27 cellular contexts compared by ENCODE assay signal in genomic region chr1:23797478-23798448, GRCh38. TPM values are rescaled to one million over a fixed set of nuclear protein-coding genes. Genes with fewer than 3 reads are reported as not detected.
A peak's percentile ranks its signal among the peaks of the same experiment; 100 is the strongest.
DNase-seq lines count a peak whose midpoint lies in the region; ATAC-seq and TF ChIP-seq lines count a peak whose summit lies in the region.
"Had no signal": no experiment of that assay in that cellular context is flagged by ENCODE, and none has a peak within 500 bp of the region (broad histone marks: within the 10 kb centered on the region; RNA-seq: fewer than 3 reads in every experiment).

No MANE protein-coding gene starts in this region.

- H3K36me3 ChIP-seq in esophagus squamous epithelium = peaks cover 11 to 62% (median 30%) of the 10 kb centered on the region in 3 donors

- TF ChIP-seq CTCF in RWPE1 (conservative IDR thresholded peaks at IDR 0.05; ENCODE audit: low read depth) (no peak), esophagus squamous epithelium (IDR thresholded peaks at IDR 0.05) (no peak)

- ATAC-seq in activated CD4-positive, alpha-beta T cell treated with anti-CD3 and anti-CD28 coated beads for 36 hours = no peak
- ATAC-seq: activated naive CD8-positive, alpha-beta T cell treated with anti-CD3 and anti-CD28 coated beads, Interleukin-2, amount 50 U/mL, for 24 hours; psoas muscle had no signal

- POLR2A ChIA-PET in activated CD4-positive, alpha-beta T cell treated with anti-CD3 and anti-CD28 coated beads, Interleukin-2, amount 10 ng/mL, durations not matched to agents 7 days and 5 days (lab: Charles Lee) = interaction anchor here (0.8 kb wide), 1 partner anchor 10 kb away, joined by 3 read pairs; no protein-coding TSS in a partner anchor
- POLR2A ChIA-PET in activated CD4-positive, alpha-beta T cell treated with anti-CD3 and anti-CD28 coated beads for 36 hours (lab: Charles Lee) = no interaction called here
- POLR2A ChIA-PET in RWPE1 (lab: Yijun Ruan, JAX; ENCODE audit: low non-redundant PET) = interaction anchor here (0.6 to 0.7 kb wide), 2 partner anchors 43 to 55 kb away, joined by 3 to 4 read pairs; partner anchors contain the start of gene ELOA

- H3K4me1 ChIP-seq in esophagus squamous epithelium = peaks cover 28 to 66% (median 32%) of the 10 kb centered on the region in 3 donors

- no peak for TF ChIP-seq POLR2A in esophagus squamous epithelium (IDR thresholded peaks at IDR 0.05)

- H3K9me3 Mint-ChIP-seq in activated CD4-positive, alpha-beta T cell treated with anti-CD3 and anti-CD28 coated beads, Interleukin-2, amount 10 ng/mL, durations not matched to agents 7 days and 5 days = no peaks in the 10 kb centered on the region
- H3K9me3 Mint-ChIP-seq in activated CD4-positive, alpha-beta T cell treated with anti-CD3 and anti-CD28 coated beads for 36 hours (ENCODE audit: low read depth) = no peaks in the 10 kb centered on the region
- H3K9me3 Mint-ChIP-seq: activated CD4-positive, alpha-beta memory T cell treated with anti-CD3 and anti-CD28 coated beads for 36 hours; activated naive CD8-positive, alpha-beta T cell treated with anti-CD3 and anti-CD28 coated beads, Interleukin-2, amount 50 U/mL, for 24 hours; activated T-helper 2 cell treated with anti-CD3 and anti-CD28 coated beads, Interferon-gamma antibody, Interleukin-2, Interleukin-4, amounts not matched to agents 10 μg/mL and 5 μg/mL and 100 μg/mL, durations not matched to agents 14 hours and 24 hours and 36 hours had no signal

- H3K27ac ChIP-seq in RWPE1 (peak overlapping the region; percentile 98), esophagus squamous epithelium (peak overlapping the region in 3 of 4 donors; percentile 92 to 97 (median 96))
- H3K27ac ChIP-seq: neutrophil, psoas muscle, SJSA1, testis had no signal

- peaks cover 12% of the 10 kb centered on the region for H3K36me3 Mint-ChIP-seq in activated CD4-positive, alpha-beta T cell treated with anti-CD3 and anti-CD28 coated beads, Interleukin-2, amount 10 ng/mL, durations not matched to agents 7 days and 5 days (ENCODE audit: low read depth)
- H3K36me3 Mint-ChIP-seq in activated CD4-positive, alpha-beta T cell treated with anti-CD3 and anti-CD28 coated beads for 36 hours (ENCODE audit: low read depth) = peaks cover 19% of the 10 kb centered on the region

- H3K27ac Mint-ChIP-seq in activated CD4-positive, alpha-beta T cell treated with anti-CD3 and anti-CD28 coated beads, Interleukin-2, amount 10 ng/mL, durations not matched to agents 7 days and 5 days = peak overlapping the region; percentile 54
- no peak overlapping the region for H3K27ac Mint-ChIP-seq in activated CD4-positive, alpha-beta T cell treated with anti-CD3 and anti-CD28 coated beads for 36 hours
- H3K27ac Mint-ChIP-seq: activated CD4-positive, alpha-beta memory T cell treated with anti-CD3 and anti-CD28 coated beads for 36 hours; activated naive CD8-positive, alpha-beta T cell treated with anti-CD3 and anti-CD28 coated beads, Interleukin-2, amount 50 U/mL, for 24 hours; activated T-helper 2 cell treated with anti-CD3 and anti-CD28 coated beads, Interferon-gamma antibody, Interleukin-2, Interleukin-4, amounts not matched to agents 10 μg/mL and 5 μg/mL and 100 μg/mL, durations not matched to agents 14 hours and 24 hours and 36 hours had no signal

- H3K4me3 Mint-ChIP-seq in activated CD4-positive, alpha-beta T cell treated with anti-CD3 and anti-CD28 coated beads, Interleukin-2, amount 10 ng/mL, durations not matched to agents 7 days and 5 days = no peak overlapping the region
- no peak overlapping the region for H3K4me3 Mint-ChIP-seq in activated CD4-positive, alpha-beta T cell treated with anti-CD3 and anti-CD28 coated beads for 36 hours
- H3K4me3 Mint-ChIP-seq: activated CD4-positive, alpha-beta memory T cell treated with anti-CD3 and anti-CD28 coated beads for 36 hours had no signal

- intact Hi-C loops in activated CD4-positive, alpha-beta T cell treated with anti-CD3 and anti-CD28 coated beads for 36 hours (cut with DNase I, micrococcal nuclease) = no loop called here
- intact Hi-C loops in esophagus squamous epithelium (cut with DNase I) = no loop called here
- intact Hi-C loops in posterior vena cava (cut with DNase I) = no loop called here

- CTCF ChIA-PET in activated CD4-positive, alpha-beta T cell treated with anti-CD3 and anti-CD28 coated beads, Interleukin-2, amount 10 ng/mL, durations not matched to agents 7 days and 5 days (lab: Charles Lee) = interaction anchor here (0.9 to 3.3 kb wide), 4 partner anchors 9 to 106 kb away, joined by 4 to 27 read pairs (median 4); partner anchors contain the start of gene RPL11
- CTCF ChIA-PET in activated CD4-positive, alpha-beta T cell treated with anti-CD3 and anti-CD28 coated beads for 36 hours (lab: Charles Lee) = interaction anchor here (0.6 to 5.3 kb wide), 5 partner anchors 9 to 272 kb away, joined by 3 to 22 read pairs (median 3); no protein-coding TSS in a partner anchor
- CTCF ChIA-PET in RWPE1 (lab: Yijun Ruan, JAX) = interaction anchor here (0.9 to 1.2 kb wide), 2 partner anchors 20 to 26 kb away, joined by 3 to 7 read pairs; partner anchors contain the start of gene PITHD1

- H3K9me3 ChIP-seq in esophagus squamous epithelium = no peaks in the 10 kb centered on the region
- H3K9me3 ChIP-seq: neutrophil, Peyer's patch, psoas muscle, SJSA1, testis, vagina had no signal

- WGBS in esophagus squamous epithelium, 2 donors = 83 to 85% methylated on average over 4 to 14 of the region's 20 CpGs

- H3K27me3 ChIP-seq in esophagus squamous epithelium = no peaks in the 10 kb centered on the region
- H3K27me3 ChIP-seq: neutrophil, Peyer's patch, SJSA1, testis, vagina had no signal

- H3K27me3 Mint-ChIP-seq in activated CD4-positive, alpha-beta T cell treated with anti-CD3 and anti-CD28 coated beads, Interleukin-2, amount 10 ng/mL, durations not matched to agents 7 days and 5 days = no peaks in the 10 kb centered on the region
- no peaks in the 10 kb centered on the region for H3K27me3 Mint-ChIP-seq in activated CD4-positive, alpha-beta T cell treated with anti-CD3 and anti-CD28 coated beads for 36 hours
- H3K27me3 Mint-ChIP-seq: activated CD4-positive, alpha-beta memory T cell treated with anti-CD3 and anti-CD28 coated beads for 36 hours; activated naive CD8-positive, alpha-beta T cell treated with anti-CD3 and anti-CD28 coated beads, Interleukin-2, amount 50 U/mL, for 24 hours had no signal

- H3K4me3 ChIP-seq in esophagus squamous epithelium = peak overlapping the region in 1 of 4 donors; percentile 88
- H3K4me3 ChIP-seq: lung, psoas muscle, SJSA1, testis, vagina had no signal

- H3K4me1 Mint-ChIP-seq in activated CD4-positive, alpha-beta T cell treated with anti-CD3 and anti-CD28 coated beads, Interleukin-2, amount 10 ng/mL, durations not matched to agents 7 days and 5 days = peaks cover 19% of the 10 kb centered on the region
- peaks cover 13% of the 10 kb centered on the region for H3K4me1 Mint-ChIP-seq in activated CD4-positive, alpha-beta T cell treated with anti-CD3 and anti-CD28 coated beads for 36 hours

- no peak for DNase-seq in activated CD4-positive, alpha-beta T cell treated with anti-CD3 and anti-CD28 coated beads, Interleukin-2, amount 10 ng/mL, durations not matched to agents 7 days and 5 days
- DNase-seq in activated CD4-positive, alpha-beta T cell treated with anti-CD3 and anti-CD28 coated beads for 36 hours = no peak
- DNase-seq in RWPE1 (ENCODE audit: low spot score) (no peak), esophagus squamous epithelium (lab: John Stamatoyannopoulos, UW) (no peak), posterior vena cava (ENCODE audit: low spot score) (peak; percentile 63), glomerular visceral epithelial cell (ENCODE audit: extremely low spot score) (no peak), MV-4-11 (lab: John Stamatoyannopoulos, UW) (no peak), NCI-H446 (lab: John Stamatoyannopoulos, UW) (no peak)
- DNase-seq: 8988T; activated CD4-positive, alpha-beta memory T cell treated with anti-CD3 and anti-CD28 coated beads for 36 hours; activated CD4-positive, CD25-positive, alpha-beta regulatory T cell; activated CD8-positive, alpha-beta memory T cell treated with anti-CD3 and anti-CD28 coated beads, Interleukin-2, amount 50 U/mL, for 4 hours; GOT3; kidney glomerular epithelial cell; NCI-H1048; NCI-H1694; NCI-H524 treated with DMSO at 0.1 percent for 48 hours; stimulated activated naive CD4-positive, alpha-beta T cell treated with Interleukin-2 at 50 U/mL for 16 hours; testis had no signal

RNA-seq across cellular contexts. Expression of gene GALE, which starts 2.8 kb away (rescaled TPM):
- 10 to 100 TPM; 14.5 to 17.4 TPM for total RNA-seq in activated CD4-positive, alpha-beta T cell treated with anti-CD3 and anti-CD28 coated beads, Interleukin-2, amount 10 ng/mL, durations not matched to agents 7 days and 5 days
- total RNA-seq in activated CD4-positive, alpha-beta T cell treated with anti-CD3 and anti-CD28 coated beads for 36 hours = 10 to 100 TPM; 27.4 to 35.6 TPM
- total RNA-seq in esophagus squamous epithelium = 10 to 100 TPM; 55.1 to 81.0 (median 60.4) TPM
- total RNA-seq in posterior vena cava = 10 to 100 TPM; 15.2 to 18.4 TPM

RNA-seq across cellular contexts. Expression of gene LYPLA2, which starts 6.8 kb away (rescaled TPM):
- total RNA-seq in activated CD4-positive, alpha-beta T cell treated with anti-CD3 and anti-CD28 coated beads, Interleukin-2, amount 10 ng/mL, durations not matched to agents 7 days and 5 days = 10 to 100 TPM; 73.2 to 75.9 TPM
- 10 to 100 TPM; 55.0 to 64.8 TPM for total RNA-seq in activated CD4-positive, alpha-beta T cell treated with anti-CD3 and anti-CD28 coated beads for 36 hours
- total RNA-seq in esophagus squamous epithelium (10 to 100 TPM; 51.9 to 75.5 (median 64.4) TPM), posterior vena cava (10 to 100 TPM; 21.1 to 21.8 TPM)

RNA-seq across cellular contexts. Expression of gene PITHD1, which starts 19.5 kb away (rescaled TPM):
- 10 to 100 TPM; 54.3 to 55.3 TPM for total RNA-seq in activated CD4-positive, alpha-beta T cell treated with anti-CD3 and anti-CD28 coated beads, Interleukin-2, amount 10 ng/mL, durations not matched to agents 7 days and 5 days
- 10 to 100 TPM; 53.1 to 64.1 TPM for total RNA-seq in activated CD4-positive, alpha-beta T cell treated with anti-CD3 and anti-CD28 coated beads for 36 hours
- total RNA-seq in esophagus squamous epithelium (10 to 100 TPM; 57.4 to 86.3 (median 78.0) TPM), posterior vena cava (10 to 100 TPM; 35.6 to 40.4 TPM)

RNA-seq across cellular contexts. Expression of gene HMGCL, which starts 27.5 kb away (rescaled TPM):
- 10 to 100 TPM; 22.1 to 25.2 TPM for total RNA-seq in activated CD4-positive, alpha-beta T cell treated with anti-CD3 and anti-CD28 coated beads, Interleukin-2, amount 10 ng/mL, durations not matched to agents 7 days and 5 days
- total RNA-seq in activated CD4-positive, alpha-beta T cell treated with anti-CD3 and anti-CD28 coated beads for 36 hours = 10 to 100 TPM; 31.9 to 46.0 TPM
- 10 to 100 TPM; 14.3 to 38.9 (median 26.6) TPM for total RNA-seq in esophagus squamous epithelium
- total RNA-seq in posterior vena cava = 10 to 100 TPM; 23.1 to 27.4 TPM

RNA-seq across cellular contexts. Expression of gene ELOA, which starts 54.5 kb away (rescaled TPM):
- 10 to 100 TPM; 29.8 to 33.5 TPM for total RNA-seq in activated CD4-positive, alpha-beta T cell treated with anti-CD3 and anti-CD28 coated beads, Interleukin-2, amount 10 ng/mL, durations not matched to agents 7 days and 5 days
- 10 to 100 TPM; 34.5 to 38.6 TPM for total RNA-seq in activated CD4-positive, alpha-beta T cell treated with anti-CD3 and anti-CD28 coated beads for 36 hours
- total RNA-seq in esophagus squamous epithelium = 10 to 100 TPM; 37.8 to 44.0 (median 41.2) TPM
- 10 to 100 TPM; 34.4 to 34.8 TPM for total RNA-seq in posterior vena cava
